ENCODE assay signal across 9 cellular contexts in the genomic region with DNA sequence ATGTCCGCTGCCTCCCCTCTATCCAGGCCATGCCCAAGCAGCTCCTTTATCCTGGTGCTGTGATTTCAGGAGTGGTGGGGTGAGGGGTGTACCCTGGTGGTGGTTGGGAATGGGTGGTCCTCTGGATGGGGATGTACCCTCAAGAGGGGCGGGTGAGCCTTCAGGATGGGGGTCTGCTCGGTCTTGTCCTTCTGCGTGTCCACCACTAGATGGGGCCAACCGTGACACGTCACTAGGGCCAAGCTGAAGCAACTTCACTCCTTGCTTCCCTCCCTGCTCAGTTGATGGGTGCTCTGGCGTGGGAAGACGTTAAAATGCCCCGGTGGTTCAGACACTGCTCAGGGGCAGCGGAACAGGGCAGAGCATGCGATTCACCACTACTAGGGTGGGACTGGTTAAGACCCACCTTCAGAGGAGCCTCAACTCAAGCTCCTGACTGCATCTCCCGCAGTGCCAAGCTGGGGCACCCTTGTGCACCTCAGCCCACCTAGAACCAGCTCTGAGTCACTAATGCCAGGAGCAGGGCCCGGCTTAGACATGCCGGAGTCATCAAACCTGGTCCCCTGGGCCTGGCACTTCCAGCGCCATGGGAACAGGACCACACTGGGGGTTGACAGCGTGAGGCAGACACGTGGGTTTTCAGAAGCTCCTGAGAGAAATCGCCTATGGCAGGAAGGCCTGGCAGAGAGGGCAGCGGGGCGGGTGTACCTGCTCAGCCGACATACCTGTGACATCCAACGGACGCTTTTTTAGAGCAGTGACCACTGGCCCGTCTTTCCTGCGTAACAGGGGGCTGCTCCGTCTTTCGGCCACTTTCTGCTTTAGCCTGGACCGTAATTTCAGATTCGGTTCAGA.
DNase-seq lines count a peak whose midpoint lies in the region; ATAC-seq and TF ChIP-seq lines count a peak whose summit lies in the region.
"Had no signal": no experiment of that assay in that cellular context is flagged by ENCODE, and none has a peak within 500 bp of the region (broad histone marks: within the 10 kb centered on the region; RNA-seq: fewer than 3 reads in every experiment).

No MANE protein-coding gene starts in this region.

- H2BK120ac ChIP-seq in mesenchymal stem cell (ENCODE audit: low read depth, low read length) = no peak overlapping the region

- no peak overlapping the region for H3K4ac ChIP-seq in mesenchymal stem cell (ENCODE audit: low read depth in 1 of 2, low read length in 2 of 2)

- no peak overlapping the region for H2BK12ac ChIP-seq in mesenchymal stem cell (ENCODE audit: low read length in 2 of 2)

- no peak overlapping the region for H3K23ac ChIP-seq in mesenchymal stem cell (ENCODE audit: low read length in 2 of 2)

- H3K4me3 Mint-ChIP-seq in CD14-positive monocyte = no peak overlapping the region
- no peak overlapping the region for H3K4me3 Mint-ChIP-seq in effector memory CD8-positive, alpha-beta T cell

- TF ChIP-seq CTCF in CD14-positive monocyte (IDR thresholded peaks at IDR 0.05) (peak; percentile 72), dorsolateral prefrontal cortex (IDR thresholded peaks at IDR 0.05 in 54 of 56, conservative IDR thresholded peaks at IDR 0.05 in 2 of 56; ENCODE audit: low read depth in 1 of 56, partially characterized antibody in 56 of 56) (peak in 55 of 56 donors; percentile 26 to 82 (median 73)), upper lobe of right lung (IDR thresholded peaks at IDR 0.05) (peak; percentile 58)

- no peak overlapping the region for H3K4me2 ChIP-seq in mesenchymal stem cell (ENCODE audit: low read length, poor library complexity, severe bottlenecking)

- H3K9me3 Mint-ChIP-seq in CD14-positive monocyte = no peaks in the 10 kb centered on the region
- no peaks in the 10 kb centered on the region for H3K9me3 Mint-ChIP-seq in effector memory CD8-positive, alpha-beta T cell

- no peak overlapping the region for H2BK15ac ChIP-seq in mesenchymal stem cell (ENCODE audit: low read depth, poor library complexity, severe bottlenecking)

- no peak overlapping the region for H2AFZ ChIP-seq in mesenchymal stem cell (ENCODE audit: low read depth, low read length)

- H4K8ac ChIP-seq in mesenchymal stem cell (ENCODE audit: low read length) = no peak overlapping the region

- no peak overlapping the region for H3K18ac ChIP-seq in mesenchymal stem cell (ENCODE audit: low read depth in 1 of 2, low read length in 2 of 2)

- H3K27ac ChIP-seq in dorsolateral prefrontal cortex (peak overlapping the region in 43 of 59 donors; percentile 4 to 75 (median 51)), mesenchymal stem cell (ENCODE audit: low read length, poor library complexity, severe bottlenecking) (no peak overlapping the region), upper lobe of right lung (no peak overlapping the region)
- H3K27ac ChIP-seq: SK-N-MC had no signal

- H3K14ac ChIP-seq in mesenchymal stem cell (ENCODE audit: low read length in 2 of 2) = no peak overlapping the region

- H3K27me3 Mint-ChIP-seq in CD14-positive monocyte (ENCODE audit: low read depth in 3 of 3) = peaks cover 0 to 1% (median 0%) of the 10 kb centered on the region in 3 donors
- no peaks in the 10 kb centered on the region for H3K27me3 Mint-ChIP-seq in effector memory CD8-positive, alpha-beta T cell

- no peak for DNase-seq in CD14-positive monocyte (ENCODE audit: low spot score)
- DNase-seq in GM19238 (ENCODE audit: insufficient read length, low spot score) = peak; percentile 32
- peak; percentile 49 for DNase-seq in SK-N-DZ (ENCODE audit: low spot score)
- peak in 2 of 10 donors; percentile 34 to 36 for DNase-seq in dorsolateral prefrontal cortex
- DNase-seq in mesenchymal stem cell = peak; percentile 57
- no peak for DNase-seq in upper lobe of right lung
- DNase-seq in effector memory CD8-positive, alpha-beta T cell = no peak

- WGBS in mesenchymal stem cell = 86% methylated on average over 28 of the region's 29 CpGs

- peak overlapping the region; percentile 56 for H4K91ac ChIP-seq in mesenchymal stem cell (ENCODE audit: low read length)

- peak; percentile 63 for ATAC-seq in upper lobe of right lung
- ATAC-seq in GM19035 (IDR thresholded peaks at IDR 0.05; ENCODE audit: unreplicated experiment) = no peak
- no peak for ATAC-seq in effector memory CD8-positive, alpha-beta T cell (replicated peaks)

- H2BK5ac ChIP-seq in mesenchymal stem cell (ENCODE audit: low read depth, low read length, poor library complexity, severe bottlenecking) = no peak overlapping the region

- H3K4me1 ChIP-seq in mesenchymal stem cell (ENCODE audit: control insufficient read depth, insufficient read depth, low read depth, low read length) = peaks cover 3% of the 10 kb centered on the region
- H3K4me1 ChIP-seq in upper lobe of right lung = no peaks in the 10 kb centered on the region

- H3K9me3 ChIP-seq in mesenchymal stem cell (ENCODE audit: control insufficient read depth, low read length) (no peaks in the 10 kb centered on the region), upper lobe of right lung (no peaks in the 10 kb centered on the region)

- H3K36me3 Mint-ChIP-seq in CD14-positive monocyte = peaks cover 86 to 100% of the 10 kb centered on the region in 2 donors
- peaks cover 29% of the 10 kb centered on the region for H3K36me3 Mint-ChIP-seq in effector memory CD8-positive, alpha-beta T cell (ENCODE audit: insufficient read depth)

- H3K79me1 ChIP-seq in mesenchymal stem cell (replicated peaks; ENCODE audit: low read length, poor library complexity, severe bottlenecking) = no peaks in the 10 kb centered on the region

- no peaks in the 10 kb centered on the region for H3K27me3 ChIP-seq in dorsolateral prefrontal cortex
- H3K27me3 ChIP-seq in mesenchymal stem cell (ENCODE audit: control insufficient read depth in 1 of 2, insufficient read depth in 1 of 2, low read length in 2 of 2) = no peaks in the 10 kb centered on the region
- H3K27me3 ChIP-seq in upper lobe of right lung = no peaks in the 10 kb centered on the region

- H3K27ac Mint-ChIP-seq in CD14-positive monocyte = peak overlapping the region in 4 of 7 donors; percentile 20 to 75 (median 50)
- no peak overlapping the region for H3K27ac Mint-ChIP-seq in effector memory CD8-positive, alpha-beta T cell

- H3K4me3 ChIP-seq in dorsolateral prefrontal cortex (no peak overlapping the region), mesenchymal stem cell (ENCODE audit: insufficient read depth in 1 of 2, low read depth in 1 of 2, low read length in 2 of 2) (no peak overlapping the region), upper lobe of right lung (no peak overlapping the region)
- H3K4me3 ChIP-seq: SK-N-MC had no signal

- no peak overlapping the region for H3K9ac ChIP-seq in mesenchymal stem cell (ENCODE audit: low read length)

- H3K4me1 Mint-ChIP-seq in CD14-positive monocyte = no peaks in the 10 kb centered on the region
- peaks cover 2 to 3% of the 10 kb centered on the region in 2 donors for H3K4me1 Mint-ChIP-seq in effector memory CD8-positive, alpha-beta T cell (ENCODE audit: low read depth in 2 of 2)

- intact Hi-C loops in CD14-positive monocyte (cut with micrococcal nuclease) = loop anchor here in 1 of 2 donors (5.0 kb wide), 1 partner anchor 848 kb away; no protein-coding TSS in a partner anchor
- intact Hi-C loops in dorsolateral prefrontal cortex (cut with DNase I) = loop anchor here (5.0 to 10.0 kb wide), 2 partner anchors 48 to 791 kb away; no protein-coding TSS in a partner anchor
- intact Hi-C loops in upper lobe of right lung (cut with DNase I) = no loop called here

- H3K36me3 ChIP-seq in mesenchymal stem cell (ENCODE audit: control insufficient read depth in 1 of 2, insufficient read depth in 2 of 2, low read depth in 1 of 2, low read length in 2 of 2) = peaks cover 51 to 73% of the 10 kb centered on the region in 2 experiments
- H3K36me3 ChIP-seq in upper lobe of right lung = peaks cover 39% of the 10 kb centered on the region

- no peak overlapping the region for H2AK5ac ChIP-seq in mesenchymal stem cell (ENCODE audit: low read length, severe bottlenecking)

Comparison
In these comparisons a context has a peak if more than half of its experiments do, and no peak if none do; other contexts are left out.
1. DNase-seq: peak in GM19238 (single experiment), SK-N-DZ (single experiment) and mesenchymal stem cell (single experiment); none in CD14-positive monocyte (single experiment), upper lobe of right lung (single experiment) and effector memory CD8-positive, alpha-beta T cell (0 of 3).
2. H3K27ac Mint-ChIP-seq: peak in CD14-positive monocyte (4 of 7); none in effector memory CD8-positive, alpha-beta T cell (0 of 2).
3. H3K27ac ChIP-seq: peak in dorsolateral prefrontal cortex (43 of 59); none in mesenchymal stem cell (single experiment) and upper lobe of right lung (single experiment).
4. Peak in every context shown above with its lines, with median percentiles within 50 percentile points of each other: CTCF ChIP-seq.